Comparison of ENCODE assay signal across 2 cellular contexts in the genomic region with DNA sequence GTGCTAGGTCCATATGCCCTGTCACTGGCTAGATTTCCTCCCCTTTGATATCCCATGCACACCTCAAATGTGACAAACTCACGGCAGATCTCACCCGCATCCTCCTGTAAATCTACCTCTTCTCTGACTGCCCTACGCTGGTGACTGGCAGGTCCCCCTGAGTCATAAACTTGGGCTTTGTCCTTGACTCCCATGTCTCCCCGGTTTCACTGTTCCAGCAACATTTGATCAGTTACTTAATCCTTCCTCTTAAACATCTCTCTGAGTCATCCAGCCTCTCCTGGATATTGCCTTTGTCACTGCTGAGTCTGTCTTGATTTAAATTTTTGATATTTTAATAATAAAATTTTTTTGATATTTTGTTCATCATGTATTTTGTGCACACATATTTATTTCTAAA.
A peak's percentile ranks its signal among the peaks of the same experiment; 100 is the strongest.
TF ChIP-seq lines count a peak whose summit lies in the region.

No MANE protein-coding gene starts in this region.

TF ChIP-seq in A549, 52 proteins besides CTCF, POLR2A, EP300 and RAD21 (continued from another document):
- TF ChIP-seq, protein P1, sequence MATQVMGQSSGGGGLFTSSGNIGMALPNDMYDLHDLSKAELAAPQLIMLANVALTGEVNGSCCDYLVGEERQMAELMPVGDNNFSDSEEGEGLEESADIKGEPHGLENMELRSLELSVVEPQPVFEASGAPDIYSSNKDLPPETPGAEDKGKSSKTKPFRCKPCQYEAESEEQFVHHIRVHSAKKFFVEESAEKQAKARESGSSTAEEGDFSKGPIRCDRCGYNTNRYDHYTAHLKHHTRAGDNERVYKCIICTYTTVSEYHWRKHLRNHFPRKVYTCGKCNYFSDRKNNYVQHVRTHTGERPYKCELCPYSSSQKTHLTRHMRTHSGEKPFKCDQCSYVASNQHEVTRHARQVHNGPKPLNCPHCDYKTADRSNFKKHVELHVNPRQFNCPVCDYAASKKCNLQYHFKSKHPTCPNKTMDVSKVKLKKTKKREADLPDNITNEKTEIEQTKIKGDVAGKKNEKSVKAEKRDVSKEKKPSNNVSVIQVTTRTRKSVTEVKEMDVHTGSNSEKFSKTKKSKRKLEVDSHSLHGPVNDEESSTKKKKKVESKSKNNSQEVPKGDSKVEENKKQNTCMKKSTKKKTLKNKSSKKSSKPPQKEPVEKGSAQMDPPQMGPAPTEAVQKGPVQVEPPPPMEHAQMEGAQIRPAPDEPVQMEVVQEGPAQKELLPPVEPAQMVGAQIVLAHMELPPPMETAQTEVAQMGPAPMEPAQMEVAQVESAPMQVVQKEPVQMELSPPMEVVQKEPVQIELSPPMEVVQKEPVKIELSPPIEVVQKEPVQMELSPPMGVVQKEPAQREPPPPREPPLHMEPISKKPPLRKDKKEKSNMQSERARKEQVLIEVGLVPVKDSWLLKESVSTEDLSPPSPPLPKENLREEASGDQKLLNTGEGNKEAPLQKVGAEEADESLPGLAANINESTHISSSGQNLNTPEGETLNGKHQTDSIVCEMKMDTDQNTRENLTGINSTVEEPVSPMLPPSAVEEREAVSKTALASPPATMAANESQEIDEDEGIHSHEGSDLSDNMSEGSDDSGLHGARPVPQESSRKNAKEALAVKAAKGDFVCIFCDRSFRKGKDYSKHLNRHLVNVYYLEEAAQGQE (IDR thresholded peaks at IDR 0.05), result no peak
TF ChIP-seq in A549: peak in this region for 0.

TF ChIP-seq in SK-N-SH, 30 proteins besides CTCF, POLR2A, EP300 and RAD21 (continued from another document):
- TF ChIP-seq EZH2phosphoT487 (IDR thresholded peaks at IDR 0.05; ENCODE audit: borderline replicate concordance, low read depth) (no peak), FOXM1 (IDR thresholded peaks at IDR 0.05; ENCODE audit: low read depth) (no peak), TCF12 (IDR thresholded peaks at IDR 0.05) (peak; percentile 56; the same call in 1 of the 2 replicates), FOSL2 (IDR thresholded peaks at IDR 0.05; ENCODE audit: borderline replicate concordance, low read depth) (peak; percentile 63; the same call in 1 of the 2 replicates)
